In genomic region chr19:2170987-2171348, GRCh38 we compare ENCODE assay signal across 9 cellular contexts. TPM values are rescaled to one million over a fixed set of nuclear protein-coding genes. Genes with fewer than 3 reads are reported as not detected.
DNase-seq lines count a peak whose midpoint lies in the region; ATAC-seq, FAIRE-seq and TF ChIP-seq lines count a peak whose summit lies in the region.
"Had no signal": no experiment of that assay in that cellular context is flagged by ENCODE, and none has a peak within 500 bp of the region (broad histone marks: within the 10 kb centered on the region; RNA-seq: fewer than 3 reads in every experiment).

No MANE protein-coding gene starts in this region.

- intact Hi-C loops in colonic mucosa (cut with DNase I): no loop called here
- intact Hi-C loops in sigmoid colon (cut with DNase I): no loop called here

- no peak for TF ChIP-seq EP300 in sigmoid colon (IDR thresholded peaks at IDR 0.05)

- H3K4me3 ChIP-seq in colonic mucosa: no peak overlapping the region
- no peak overlapping the region for H3K4me3 ChIP-seq in sigmoid colon

- DNase-seq in GM12891 (ENCODE audit: insufficient read length, low spot score): no peak
- no peak for DNase-seq in colonic mucosa
- no peak for DNase-seq in sigmoid colon
- no peak for DNase-seq in T-helper 2 cell treated with Interferon-gamma antibody and Interleukin-4, amounts not matched to agents 5 μg/mL and 100 μg/mL, for 36 hours (ENCODE audit: low spot score)
- no peak for DNase-seq in NCI-H2227 treated with DMSO at 0.1 percent for 48 hours (lab: John Stamatoyannopoulos, UW)
- no peak for DNase-seq in occipital lobe (lab: John Stamatoyannopoulos, UW)
- no peak for DNase-seq in NCI-H2081 (lab: John Stamatoyannopoulos, UW)
- DNase-seq: OCI-M1 had no signal

- TF ChIP-seq POLR2A in GM12891 (IDR thresholded peaks at IDR 0.05; ENCODE audit: low read depth, low read length) (no peak), sigmoid colon (IDR thresholded peaks at IDR 0.05) (no peak)

- H3K36me3 Mint-ChIP-seq in T-helper 2 cell treated with Interferon-gamma antibody and Interleukin-4, amounts not matched to agents 5 μg/mL and 100 μg/mL, for 36 hours (ENCODE audit: low read depth): peaks cover 11% of the 10 kb centered on the region

- H3K27ac ChIP-seq in colonic mucosa: peak overlapping the region; percentile 40
- peak overlapping the region; percentile 45 to 100 (median 97) for H3K27ac ChIP-seq in sigmoid colon

- no peaks in the 10 kb centered on the region for H3K27me3 Mint-ChIP-seq in T-helper 2 cell treated with Interferon-gamma antibody and Interleukin-4, amounts not matched to agents 5 μg/mL and 100 μg/mL, for 36 hours (ENCODE audit: low read depth)

- TF ChIP-seq CTCF in colonic mucosa (IDR thresholded peaks at IDR 0.05) (no peak), sigmoid colon (IDR thresholded peaks at IDR 0.05) (no peak)

- H3K27ac Mint-ChIP-seq in T-helper 2 cell treated with Interferon-gamma antibody and Interleukin-4, amounts not matched to agents 5 μg/mL and 100 μg/mL, for 36 hours: no peak overlapping the region

- 77% methylated on average over 5 of the region's 5 CpGs for WGBS in sigmoid colon, 2 donors

- FAIRE-seq in GM12891 (lab: Jason Lieb, UNC): peak; percentile 56

- peak overlapping the region in 1 of 2 donors; percentile 49 for H3K9ac ChIP-seq in colonic mucosa (ENCODE audit: low read depth in 2 of 2, low read length in 2 of 2)

- no peaks in the 10 kb centered on the region for H3K36me3 ChIP-seq in colonic mucosa
- H3K36me3 ChIP-seq in sigmoid colon: no peaks in the 10 kb centered on the region

- H3K9me3 ChIP-seq in colonic mucosa: no peaks in the 10 kb centered on the region
- H3K9me3 ChIP-seq in sigmoid colon: no peaks in the 10 kb centered on the region

- H3K27me3 ChIP-seq in colonic mucosa (no peaks in the 10 kb centered on the region), sigmoid colon (no peaks in the 10 kb centered on the region)

- no peaks in the 10 kb centered on the region for H3K9me3 Mint-ChIP-seq in T-helper 2 cell treated with Interferon-gamma antibody and Interleukin-4, amounts not matched to agents 5 μg/mL and 100 μg/mL, for 36 hours

- H3K4me1 Mint-ChIP-seq in T-helper 2 cell treated with Interferon-gamma antibody and Interleukin-4, amounts not matched to agents 5 μg/mL and 100 μg/mL, for 36 hours (ENCODE audit: low read depth): peaks cover 33% of the 10 kb centered on the region

- ATAC-seq in HG03280 (IDR thresholded peaks at IDR 0.05; ENCODE audit: unreplicated experiment): peak; percentile 8

- H3K4me1 ChIP-seq in colonic mucosa (peaks cover 39% of the 10 kb centered on the region), sigmoid colon (peaks cover 0 to 69% (median 62%) of the 10 kb centered on the region in 4 donors)

- H3K4me3 Mint-ChIP-seq in T-helper 2 cell treated with Interferon-gamma antibody and Interleukin-4, amounts not matched to agents 5 μg/mL and 100 μg/mL, for 36 hours: no peak overlapping the region

TF ChIP-seq in GM12891, 5 proteins besides CTCF, POLR2A, EP300 and RAD21:
- no peak for TF ChIP-seq PAX5 (IDR thresholded peaks at IDR 0.05; ENCODE audit: insufficient read depth, low read length, severe bottlenecking)
- TF ChIP-seq TAF1 (IDR thresholded peaks at IDR 0.05; ENCODE audit: low read depth, low read length): peak; percentile 15; the same call in 1 of the 2 replicates
TF ChIP-seq in GM12891: peak in this region for 1.

RNA-seq across cellular contexts. Expression of gene DOT1L, which starts 7.2 kb away (rescaled TPM):
- polyA plus RNA-seq in GM12891 (2012; ENCODE audit: low read depth, missing spikeins): 18.5 TPM
- total RNA-seq in colonic mucosa: 10 to 100 TPM; 31.5 to 52.0 TPM
- total RNA-seq in sigmoid colon: 1 to 10 TPM; 4.6 to 8.0 (median 6.3) TPM
- polyA plus RNA-seq in sigmoid colon: 10 to 100 TPM in 2 of 3 donors, 1 to 10 TPM in 1; 6.9 to 26.0 (median 12.6) TPM
- total RNA-seq in occipital lobe: 4.7 TPM

RNA-seq across cellular contexts. Expression of gene AP3D1, which starts 19.6 kb away (rescaled TPM):
- 80.2 TPM for polyA plus RNA-seq in GM12891 (2012; ENCODE audit: low read depth, missing spikeins)
- 100 to 1,000 TPM; 105 to 137 TPM for total RNA-seq in colonic mucosa
- 10 to 100 TPM; 43.1 to 83.1 (median 51.2) TPM for total RNA-seq in sigmoid colon
- polyA plus RNA-seq in sigmoid colon: 100 to 1,000 TPM in 1 of 3 donors, 10 to 100 TPM in 2; 47.4 to 127 (median 72.6) TPM
- total RNA-seq in occipital lobe: 64.3 TPM
